ENCODE assay signal across 8 cellular contexts in genomic region chr3:44338010-44338827, GRCh38. TPM values are rescaled to one million over a fixed set of nuclear protein-coding genes. Genes with fewer than 3 reads are reported as not detected.
DNase-seq lines count a peak whose midpoint lies in the region; ATAC-seq and TF ChIP-seq lines count a peak whose summit lies in the region.

Gene TCAIM, plus strand, starts transcription at chr3:44338766. Its CDS starts 16,017 bp downstream, at chr3:44354783.

- DNase-seq in NCI-H1436 (lab: John Stamatoyannopoulos, UW) (peak; percentile 87), T follicular helper cell (ENCODE audit: low read depth) (peak; percentile 99), heart left ventricle (peak; percentile 97 to 99 (median 99)), posterior cingulate gyrus (peak; percentile 89 to 99 (median 94)), upper lobe of left lung (peak; percentile 99)

- H3K4me3 ChIP-seq in GM12875 (ENCODE audit: low read depth, low read length): peak within 1 kb of the TSS; percentile 90
- H3K4me3 ChIP-seq in heart left ventricle: peak within 1 kb of the TSS; percentile 48 to 80 (median 66)
- H3K4me3 ChIP-seq in upper lobe of left lung: peak within 1 kb of the TSS; percentile 46 to 75 (median 70)

- intact Hi-C loops in heart left ventricle (cut with DNase I) (loop anchor here in 9 of 10 donors (1.0 to 10.0 kb wide), 12 partner anchors 17 to 377 kb away; partner anchors contain the start of genes ZNF197 (in 1 of the 9), ZNF35 (in 1 of the 9), ZNF445 (in 1 of the 9) and ZNF502 (in 1 of the 9)), posterior cingulate gyrus (cut with DNase I) (loop anchor here (10.0 kb wide), 1 partner anchor 527 kb away; the partner anchor contains the start of gene TMEM42)

- TF ChIP-seq POLR2A in heart left ventricle (IDR thresholded peaks at IDR 0.05) (peak; percentile 46 to 85), upper lobe of left lung (IDR thresholded peaks at IDR 0.05) (peak in 3 of 4 donors; percentile 75 to 94 (median 90))

- H3K27ac ChIP-seq in adipose tissue (ENCODE audit: low read depth, low read length) (peak within 1 kb of the TSS; percentile 36), heart left ventricle (peak within 1 kb of the TSS; percentile 92 to 98 (median 96)), upper lobe of left lung (peak within 1 kb of the TSS; percentile 95 to 99 (median 97))

- H3K9me3 ChIP-seq in heart left ventricle (no peaks in the 10 kb centered on the region), upper lobe of left lung (no peaks in the 10 kb centered on the region)

- H3K36me3 ChIP-seq in heart left ventricle (no peaks in the 10 kb centered on the region), upper lobe of left lung (no peaks in the 10 kb centered on the region)

- ATAC-seq in HG02798 (IDR thresholded peaks at IDR 0.05; ENCODE audit: poor library complexity, unreplicated experiment) (peak; percentile 96), heart left ventricle (peak; percentile 97 to 99 (median 98)), upper lobe of left lung (ENCODE audit: low FRiP score in 2 of 2) (peak; percentile 98 to 99)

- TF ChIP-seq EP300 in upper lobe of left lung (IDR thresholded peaks at IDR 0.05): peak in 1 of 4 donors; percentile 4

- WGBS in adipose tissue, 3 donors: 0 to 1% (median 1%) methylated on average over 73 to 77 of the region's 77 CpGs
- WGBS in heart left ventricle, 4 donors: 0 to 1% (median 1%) methylated on average over 39 to 77 of the region's 77 CpGs
- 1 to 2% methylated on average over 30 to 74 of the region's 77 CpGs for WGBS in upper lobe of left lung, 2 donors

- H3K4me1 ChIP-seq in heart left ventricle (peaks cover 0 to 42% (median 20%) of the 10 kb centered on the region in 12 donors), upper lobe of left lung (peaks cover 25 to 43% (median 27%) of the 10 kb centered on the region in 4 donors)

- TF ChIP-seq CTCF in GM12875 (IDR thresholded peaks at IDR 0.05; ENCODE audit: borderline replicate concordance, insufficient read depth, low read depth, low read length): no peak
- TF ChIP-seq CTCF in heart left ventricle (IDR thresholded peaks at IDR 0.05): peak in 1 of 12 donors; percentile 2
- peak in 2 of 6 experiments; percentile 11 to 29 for TF ChIP-seq CTCF in upper lobe of left lung (IDR thresholded peaks at IDR 0.05)

- H3K27me3 ChIP-seq in heart left ventricle (no peaks in the 10 kb centered on the region), upper lobe of left lung (no peaks in the 10 kb centered on the region)

RNA-seq across cellular contexts. Expression of gene TCAIM, which starts in this region (rescaled TPM):
- polyA plus RNA-seq in adipose tissue (10 to 100 TPM in 2 of 3 donors, 1 to 10 TPM in 1; 7.6 to 14.1 (median 12.7) TPM), heart left ventricle (10 to 100 TPM; 17.0 to 26.2 TPM)
- total RNA-seq in heart left ventricle (10 to 100 TPM; 24.1 to 45.0 (median 32.4) TPM), upper lobe of left lung (10 to 100 TPM; 10.5 to 33.5 (median 19.6) TPM)

Comparison
In these comparisons a context has a peak if more than half of its experiments do, and no peak if none do; other contexts are left out.
1. Peak in every context shown above with its lines: DNase-seq, ATAC-seq, H3K4me3 ChIP-seq and H3K27ac ChIP-seq.
2. H3K27ac ChIP-seq: peak in every context shown above with its lines; median percentile 97 in upper lobe of left lung; 96 in heart left ventricle; 36 in adipose tissue.